In the genomic region with DNA sequence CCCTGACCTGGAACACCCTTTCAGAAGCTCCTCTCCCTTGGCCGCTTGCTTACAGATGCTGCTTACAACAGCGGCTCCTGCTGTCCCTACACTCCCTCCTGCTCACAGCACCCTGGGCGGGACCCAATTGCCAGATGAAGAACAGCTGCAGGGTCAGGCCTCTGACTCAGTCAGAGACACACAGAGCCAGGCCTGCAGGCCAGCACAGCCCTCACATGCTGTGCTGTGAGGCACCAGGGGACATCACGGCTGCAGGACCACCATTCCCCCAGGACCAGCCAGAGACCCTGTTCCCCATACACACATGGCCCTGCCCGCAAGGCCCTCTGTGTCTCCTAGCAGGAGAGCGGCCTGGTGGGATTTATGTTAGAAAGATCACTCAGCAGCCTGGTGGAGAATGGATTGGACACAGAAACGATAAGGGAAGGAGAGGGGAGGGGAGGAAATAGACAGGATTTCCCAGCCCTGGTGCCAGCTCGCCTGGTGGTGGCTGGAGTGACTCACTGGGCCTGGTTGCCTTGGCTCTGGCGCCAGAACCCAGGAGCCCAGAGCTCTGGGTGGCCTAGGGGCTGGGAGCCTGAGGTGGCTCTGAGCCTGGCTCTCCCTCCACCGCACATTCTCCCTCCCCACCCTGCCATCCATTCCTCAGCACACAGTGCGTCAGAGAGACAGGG, we compare ENCODE assay signal across 9 cellular contexts. TPM values are rescaled to one million over a fixed set of nuclear protein-coding genes. Genes with fewer than 3 reads are reported as not detected.
A peak's percentile ranks its signal among the peaks of the same experiment; 100 is the strongest.
DNase-seq lines count a peak whose midpoint lies in the region; ATAC-seq and TF ChIP-seq lines count a peak whose summit lies in the region.
"Had no signal": no experiment of that assay in that cellular context is flagged by ENCODE, and none has a peak within 500 bp of the region (broad histone marks: within the 10 kb centered on the region; RNA-seq: fewer than 3 reads in every experiment).

No MANE protein-coding gene starts in this region.

- H3K27me3 ChIP-seq in mucosa of stomach (ENCODE audit: control insufficient read depth, insufficient read depth, low read length) (no peaks in the 10 kb centered on the region), vagina (no peaks in the 10 kb centered on the region)

- peak; percentile 95 for DNase-seq in GM03348 (ENCODE audit: low spot score)
- DNase-seq in SHP77 (lab: John Stamatoyannopoulos, UW), result peak; percentile 84 to 85
- DNase-seq in epithelial cell of prostate (ENCODE audit: low read depth, low spot score), result no peak
- DNase-seq in vagina (ENCODE audit: extremely low spot score in 2 of 2), result peak in 1 of 2 donors; percentile 97
- no peak for DNase-seq in activated CD4-positive, alpha-beta T cell treated with anti-CD3 and anti-CD28 coated beads for 4 hours

- peak overlapping the region; percentile 73 for H3K9ac ChIP-seq in mucosa of stomach (ENCODE audit: low read length)

- TF ChIP-seq CTCF in vagina (IDR thresholded peaks at IDR 0.05), result peak; percentile 35 to 43 (median 39)

- H3K4me1 ChIP-seq in mucosa of stomach (ENCODE audit: control insufficient read depth, insufficient read depth, low read length) (peaks cover 83% of the 10 kb centered on the region), vagina (peaks cover 45% of the 10 kb centered on the region)

- no peaks in the 10 kb centered on the region for H3K36me3 ChIP-seq in mucosa of stomach (ENCODE audit: control insufficient read depth, insufficient read depth, low read length)
- H3K36me3 ChIP-seq in vagina, result no peaks in the 10 kb centered on the region

- peak overlapping the region; percentile 47 for H3K4me3 ChIP-seq in mucosa of stomach (ENCODE audit: low read length)
- H3K4me3 ChIP-seq in vagina, result no peak overlapping the region

- TF ChIP-seq POLR2A in vagina (IDR thresholded peaks at IDR 0.05), result no peak

- no peaks in the 10 kb centered on the region for H3K9me3 ChIP-seq in mucosa of stomach (ENCODE audit: control insufficient read depth, low read length)
- no peaks in the 10 kb centered on the region for H3K9me3 ChIP-seq in vagina

- H3K27ac ChIP-seq in epithelial cell of prostate (peak overlapping the region; percentile 33), vagina (peak overlapping the region; percentile 93)
- H3K27ac ChIP-seq: HL-60 had no signal

- ATAC-seq in HG03354 (IDR thresholded peaks at IDR 0.05; ENCODE audit: poor library complexity, severe bottlenecking, unreplicated experiment) (no peak), GM18502 (IDR thresholded peaks at IDR 0.05; ENCODE audit: poor library complexity, unreplicated experiment) (no peak)

- intact Hi-C loops in vagina (cut with DNase I), result no loop called here

RNA-seq across cellular contexts. Expression of a gene that starts 6.7 kb away (rescaled TPM):
- 15.0 TPM for total RNA-seq in vagina

RNA-seq across cellular contexts. Expression of a gene that starts 29.2 kb away (rescaled TPM):
- not detected for total RNA-seq in vagina

RNA-seq across cellular contexts. Expression of a gene that starts 39.3 kb away (rescaled TPM):
- total RNA-seq in vagina, result not detected

RNA-seq across cellular contexts. Expression of a gene that starts 54.6 kb away (rescaled TPM):
- 9.1 TPM for total RNA-seq in vagina

Comparison
In these comparisons a context has a peak if more than half of its experiments do, and no peak if none do; other contexts are left out.
1. DNase-seq: peak in GM03348 (single experiment) and SHP77 (2 of 2); none in epithelial cell of prostate (single experiment) and activated CD4-positive, alpha-beta T cell treated with anti-CD3 and anti-CD28 coated beads for 4 hours (0 of 2).